In the genomic region with DNA sequence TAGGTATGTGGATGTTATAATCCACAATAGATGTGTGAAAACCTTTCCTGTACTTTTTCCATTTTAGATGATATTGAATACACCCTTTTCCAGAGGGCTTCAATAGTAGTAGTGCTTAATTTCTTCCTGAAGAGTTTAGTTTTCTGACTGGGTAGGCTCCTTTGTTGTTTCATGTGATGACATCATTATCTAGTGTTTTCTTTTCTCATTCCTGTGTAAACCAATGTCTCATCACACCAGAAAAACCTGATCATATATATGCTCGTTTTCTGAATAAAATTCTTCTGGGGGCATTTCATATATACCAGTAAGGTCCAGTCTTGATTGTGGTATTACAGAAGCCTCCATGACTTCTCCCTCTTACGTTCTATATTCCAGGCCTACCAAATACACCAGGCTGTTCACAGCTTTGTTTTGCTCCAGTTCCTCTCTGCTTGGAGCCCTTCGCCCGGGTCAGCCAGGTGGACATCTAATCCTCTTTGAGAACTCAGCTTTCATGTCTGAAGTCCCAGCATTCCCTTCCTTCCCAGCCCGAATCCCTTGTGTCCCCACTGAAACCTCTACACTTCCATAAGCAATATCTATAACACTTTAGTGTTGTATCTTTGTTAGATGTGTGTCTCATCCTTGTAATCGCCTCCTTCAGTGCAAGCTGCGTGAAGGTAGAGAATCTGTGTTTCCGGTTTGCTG, we compare ENCODE assay signal across 8 cellular contexts.
DNase-seq lines count a peak whose midpoint lies in the region; ATAC-seq and TF ChIP-seq lines count a peak whose summit lies in the region.

No MANE protein-coding gene starts in this region.

- H3K4me3 ChIP-seq in RWPE2 (ENCODE audit: severe bottlenecking) (peak overlapping the region; percentile 91), stomach smooth muscle (ENCODE audit: low read length in 2 of 2) (peak overlapping the region; percentile 63 to 100)

- H3K9me3 ChIP-seq in RWPE2 (ENCODE audit: severe bottlenecking) (no peaks in the 10 kb centered on the region), stomach smooth muscle (ENCODE audit: control insufficient read depth in 2 of 2, low read length in 2 of 2) (no peaks in the 10 kb centered on the region)

- H3K27ac ChIP-seq in RWPE2 (ENCODE audit: poor library complexity, severe bottlenecking), result peak overlapping the region; percentile 73
- H3K27ac ChIP-seq in stomach smooth muscle (ENCODE audit: low read length), result peak overlapping the region; percentile 24

- DNase-seq in DMS 273 (lab: John Stamatoyannopoulos, UW; ENCODE audit: unreplicated experiment) (peak; percentile 33), DMS 273 treated with DMSO at 0.1 percent for 48 hours (lab: John Stamatoyannopoulos, UW) (no peak), RWPE2 (ENCODE audit: low spot score) (no peak), hepatic stellate cell (ENCODE audit: low spot score) (peak; percentile 47), cortex of kidney (lab: John Stamatoyannopoulos, UW) (no peak), cerebellar nuclear complex (lab: John Stamatoyannopoulos, UW) (no peak), GM13977 (ENCODE audit: low spot score) (no peak)

- no peak for ATAC-seq in RWPE2 (ENCODE audit: low read depth)

- TF ChIP-seq CTCF in RWPE2 (IDR thresholded peaks at IDR 0.05; ENCODE audit: poor library complexity, severe bottlenecking), result no peak
- TF ChIP-seq CTCF in GM13977 (IDR thresholded peaks at IDR 0.05; ENCODE audit: extremely low read depth, insufficient read depth, missing control alignments), result no peak

- in situ Hi-C loops in GM13977 (cut with MboI; ENCODE audit: low pct_unique_long_range_greater_than_20kb, low sequenced_read_pairs, unreplicated experiment), result no loop called here

- H3K4me1 ChIP-seq in RWPE2 (ENCODE audit: insufficient read depth, poor library complexity, severe bottlenecking) (peaks cover 11% of the 10 kb centered on the region), stomach smooth muscle (ENCODE audit: control insufficient read depth, insufficient read depth, low read length) (peaks cover 29% of the 10 kb centered on the region)

- H3K9ac ChIP-seq in stomach smooth muscle (ENCODE audit: low read length in 2 of 2), result peak overlapping the region; percentile 11 to 80

- H3K27me3 ChIP-seq in RWPE2 (ENCODE audit: insufficient read depth, poor library complexity, severe bottlenecking) (no peaks in the 10 kb centered on the region), stomach smooth muscle (ENCODE audit: control insufficient read depth in 1 of 2, insufficient read depth in 2 of 2, low read length in 2 of 2) (no peaks in the 10 kb centered on the region)

- peaks cover 13% of the 10 kb centered on the region for H3K36me3 ChIP-seq in RWPE2 (ENCODE audit: low read depth)
- H3K36me3 ChIP-seq in stomach smooth muscle (ENCODE audit: control insufficient read depth in 2 of 2, insufficient read depth in 2 of 2, low read length in 2 of 2), result no peaks in the 10 kb centered on the region

Comparison
In these comparisons a context has a peak if more than half of its experiments do, and no peak if none do; other contexts are left out.
1. DNase-seq: peak in DMS 273 (single experiment) and hepatic stellate cell (single experiment); none in DMS 273 treated with DMSO at 0.1 percent for 48 hours (single experiment), RWPE2 (single experiment), cortex of kidney (single experiment), cerebellar nuclear complex (0 of 2) and GM13977 (single experiment).